In genomic region chr12:63915105-63915830, GRCh38 we compare ENCODE assay signal across 11 cellular contexts.
DNase-seq lines count a peak whose midpoint lies in the region; ATAC-seq, FAIRE-seq and TF ChIP-seq lines count a peak whose summit lies in the region.
"Had no signal": no experiment of that assay in that cellular context is flagged by ENCODE, and none has a peak within 500 bp of the region (broad histone marks: within the 10 kb centered on the region; RNA-seq: fewer than 3 reads in every experiment).

No MANE protein-coding gene starts in this region.

- DNase-seq in COLO829 (ENCODE audit: low spot score) (peak; percentile 42), NCI-H146 (lab: John Stamatoyannopoulos, UW) (peak; percentile 55), brain microvascular endothelial cell (peak; percentile 84), mesenchymal stem cell (peak; percentile 74), frontal cortex (ENCODE audit: low spot score in 2 of 2) (no peak), ascending aorta (ENCODE audit: low spot score in 2 of 2) (no peak), DMS114 treated with DMSO at 0.1 percent for 48 hours (lab: John Stamatoyannopoulos, UW; ENCODE audit: unreplicated experiment) (no peak)
- DNase-seq: activated naive CD4-positive, alpha-beta T cell treated with anti-CD3 and anti-CD28 coated beads for 36 hours had no signal

- no peak overlapping the region for H3K23ac ChIP-seq in mesenchymal stem cell (ENCODE audit: low read length in 2 of 2)

- no peak overlapping the region for H3K4me2 ChIP-seq in mesenchymal stem cell (ENCODE audit: low read length, poor library complexity, severe bottlenecking)

- H3K14ac ChIP-seq in mesenchymal stem cell (ENCODE audit: low read length in 2 of 2) = no peak overlapping the region

- H3K4ac ChIP-seq in mesenchymal stem cell (ENCODE audit: low read depth in 1 of 2, low read length in 2 of 2) = no peak overlapping the region

- H3K36me3 ChIP-seq in brain microvascular endothelial cell (replicated peaks) (no peaks in the 10 kb centered on the region), mesenchymal stem cell (ENCODE audit: control insufficient read depth in 1 of 2, insufficient read depth in 2 of 2, low read depth in 1 of 2, low read length in 2 of 2) (peaks cover 0 to 5% of the 10 kb centered on the region in 2 experiments), ascending aorta (no peaks in the 10 kb centered on the region)
- H3K36me3 ChIP-seq: gastroesophageal sphincter had no signal

- 15% methylated on average over 2 of the region's 2 CpGs for WGBS in mesenchymal stem cell

- TF ChIP-seq CTCF in brain microvascular endothelial cell (IDR thresholded peaks at IDR 0.05; ENCODE audit: low read depth, low read length, missing control alignments) (no peak), ascending aorta (IDR thresholded peaks at IDR 0.05) (no peak)

- H2BK15ac ChIP-seq in mesenchymal stem cell (ENCODE audit: low read depth, poor library complexity, severe bottlenecking) = no peak overlapping the region

- FAIRE-seq in frontal cortex (lab: Jason Lieb, UNC) = no peak
- FAIRE-seq: GM19239 had no signal

- peaks cover 7% of the 10 kb centered on the region for H3K79me1 ChIP-seq in mesenchymal stem cell (replicated peaks; ENCODE audit: low read length, poor library complexity, severe bottlenecking)

- no peak overlapping the region for H2AFZ ChIP-seq in mesenchymal stem cell (ENCODE audit: low read depth, low read length)

- H2BK120ac ChIP-seq in mesenchymal stem cell (ENCODE audit: low read depth, low read length) = no peak overlapping the region

- H3K4me1 ChIP-seq in mesenchymal stem cell (ENCODE audit: control insufficient read depth, insufficient read depth, low read depth, low read length) (peaks cover 11% of the 10 kb centered on the region), ascending aorta (peaks cover 0 to 12% of the 10 kb centered on the region in 2 donors)

- no peak overlapping the region for H3K18ac ChIP-seq in mesenchymal stem cell (ENCODE audit: low read depth in 1 of 2, low read length in 2 of 2)

- H3K27ac ChIP-seq in brain microvascular endothelial cell = peak overlapping the region; percentile 98
- H3K27ac ChIP-seq in mesenchymal stem cell (ENCODE audit: low read length, poor library complexity, severe bottlenecking) = peak overlapping the region; percentile 16
- H3K27ac ChIP-seq in ascending aorta = no peak overlapping the region

- H3K27me3 ChIP-seq in brain microvascular endothelial cell (replicated peaks) = no peaks in the 10 kb centered on the region
- no peaks in the 10 kb centered on the region for H3K27me3 ChIP-seq in mesenchymal stem cell (ENCODE audit: control insufficient read depth in 1 of 2, insufficient read depth in 1 of 2, low read length in 2 of 2)
- no peaks in the 10 kb centered on the region for H3K27me3 ChIP-seq in ascending aorta
- H3K27me3 ChIP-seq: gastroesophageal sphincter had no signal

- in situ Hi-C loops in brain microvascular endothelial cell (cut with HindIII; ENCODE audit: low pct_ligation_motif_present, low sequenced_read_pairs) = no loop called here

- H4K8ac ChIP-seq in mesenchymal stem cell (ENCODE audit: low read length) = no peak overlapping the region

- ATAC-seq in HG02870 (IDR thresholded peaks at IDR 0.05; ENCODE audit: unreplicated experiment) = no peak
- ATAC-seq: gastroesophageal sphincter had no signal

- intact Hi-C loops in ascending aorta (cut with DNase I) = no loop called here

- no peak overlapping the region for H2AK5ac ChIP-seq in mesenchymal stem cell (ENCODE audit: low read length, severe bottlenecking)

- peak overlapping the region; percentile 83 for H3K9ac ChIP-seq in mesenchymal stem cell (ENCODE audit: low read length)

- no peak overlapping the region for H4K91ac ChIP-seq in mesenchymal stem cell (ENCODE audit: low read length)

- H3K9me3 ChIP-seq in mesenchymal stem cell (ENCODE audit: control insufficient read depth, low read length) (no peaks in the 10 kb centered on the region), ascending aorta (no peaks in the 10 kb centered on the region)
- H3K9me3 ChIP-seq: gastroesophageal sphincter had no signal

- no peak overlapping the region for H2BK5ac ChIP-seq in mesenchymal stem cell (ENCODE audit: low read depth, low read length, poor library complexity, severe bottlenecking)

- H3K4me3 ChIP-seq in brain microvascular endothelial cell (ENCODE audit: low read depth, low read length) (no peak overlapping the region), mesenchymal stem cell (ENCODE audit: insufficient read depth in 1 of 2, low read depth in 1 of 2, low read length in 2 of 2) (peak overlapping the region in 1 of 2 experiments; percentile 22), ascending aorta (no peak overlapping the region)
- H3K4me3 ChIP-seq: gastroesophageal sphincter had no signal

- no peak overlapping the region for H2BK12ac ChIP-seq in mesenchymal stem cell (ENCODE audit: low read length in 2 of 2)

Comparison
In these comparisons a context has a peak if more than half of its experiments do, and no peak if none do; other contexts are left out.
1. DNase-seq: peak in COLO829 (single experiment), NCI-H146 (single experiment), brain microvascular endothelial cell (single experiment) and mesenchymal stem cell (single experiment); none in frontal cortex (0 of 2), ascending aorta (0 of 2) and DMS114 treated with DMSO at 0.1 percent for 48 hours (single experiment).
2. H3K27ac ChIP-seq: peak in brain microvascular endothelial cell (single experiment) and mesenchymal stem cell (single experiment); none in ascending aorta (0 of 2).